8 cellular contexts compared by ENCODE assay signal in genomic region chr16:14501331-14502255, GRCh38.
DNase-seq lines count a peak whose midpoint lies in the region; ATAC-seq and TF ChIP-seq lines count a peak whose summit lies in the region.

No MANE protein-coding gene starts in this region.

- H3K4me1 ChIP-seq in HEK293 (ENCODE audit: control insufficient read depth, insufficient read depth, low read length): peaks cover 6% of the 10 kb centered on the region
- peaks cover 15% of the 10 kb centered on the region for H3K4me1 ChIP-seq in NT2/D1 (ENCODE audit: insufficient read depth, insufficient read length)
- H3K4me1 ChIP-seq in left lung: peaks cover 4 to 8% of the 10 kb centered on the region in 2 donors
- peaks cover 38 to 44% of the 10 kb centered on the region in 2 donors for H3K4me1 ChIP-seq in thyroid gland

- no peaks in the 10 kb centered on the region for H3K9me3 ChIP-seq in HEK293 (ENCODE audit: control insufficient read depth, insufficient read depth, low read depth, low read length)
- no peaks in the 10 kb centered on the region for H3K9me3 ChIP-seq in NT2/D1 (ENCODE audit: insufficient read depth, low read length)
- no peaks in the 10 kb centered on the region for H3K9me3 ChIP-seq in left lung
- H3K9me3 ChIP-seq in thyroid gland: no peaks in the 10 kb centered on the region

- WGBS in thyroid gland, 2 donors: 38 to 43% methylated on average over 9 of the region's 9 CpGs

- no peaks in the 10 kb centered on the region for H3K36me3 ChIP-seq in HEK293 (ENCODE audit: control insufficient read depth in 2 of 2, insufficient read depth in 1 of 2, low read length in 2 of 2)
- H3K36me3 ChIP-seq in NT2/D1 (ENCODE audit: insufficient read depth, insufficient read length, low read length): no peaks in the 10 kb centered on the region
- H3K36me3 ChIP-seq in left lung: no peaks in the 10 kb centered on the region
- no peaks in the 10 kb centered on the region for H3K36me3 ChIP-seq in thyroid gland

- no peak for TF ChIP-seq POLR2A in thyroid gland (IDR thresholded peaks at IDR 0.05)

- POLR2A ChIA-PET in HEK293 (lab: Yijun Ruan, JAX): no interaction called here

- TF ChIP-seq CTCF in HEK293 (tag by site-specific recombination; IDR thresholded peaks at IDR 0.05) (no peak), left lung (IDR thresholded peaks at IDR 0.05) (no peak), thyroid gland (IDR thresholded peaks at IDR 0.05) (no peak)

- H3K9ac ChIP-seq in NT2/D1 (ENCODE audit: insufficient read length, low read depth): no peak overlapping the region

- DNase-seq in A172 (ENCODE audit: low spot score) (peak; percentile 97), NT2/D1 (ENCODE audit: low read depth, low spot score) (peak; percentile 66), dermis blood vessel endothelial cell (peak; percentile 84), left lung (peak; percentile 86 to 87), thyroid gland (peak; percentile 93 to 94), GF-D8 (lab: John Stamatoyannopoulos, UW) (no peak), activated gamma-delta T cell (lab: John Stamatoyannopoulos, UW) (no peak)

- intact Hi-C loops in left lung (cut with DNase I): no loop called here
- intact Hi-C loops in thyroid gland (cut with DNase I): no loop called here

- H3K27me3 ChIP-seq in NT2/D1 (ENCODE audit: insufficient read depth, insufficient read length) (no peaks in the 10 kb centered on the region), left lung (no peaks in the 10 kb centered on the region), thyroid gland (no peaks in the 10 kb centered on the region)

- peak; percentile 88 for ATAC-seq in left lung

- CTCF ChIA-PET in HEK293 (lab: Yijun Ruan, JAX): interaction anchor here (0.7 to 1.2 kb wide), 2 partner anchors 10 to 37 kb away, joined by 3 read pairs; no protein-coding TSS in a partner anchor

- H3K4me3 ChIP-seq in HEK293 (ENCODE audit: low read depth, low read length) (no peak overlapping the region), NT2/D1 (ENCODE audit: insufficient read length, low read depth) (no peak overlapping the region), left lung (no peak overlapping the region), thyroid gland (replicated peaks in 1 of 3) (no peak overlapping the region)

- no peak overlapping the region for H3K27ac ChIP-seq in HEK293 (ENCODE audit: extremely low read depth, low read depth, low read length)
- peak overlapping the region; percentile 50 to 53 for H3K27ac ChIP-seq in left lung
- peak overlapping the region; percentile 57 to 73 (median 66) for H3K27ac ChIP-seq in thyroid gland

TF ChIP-seq in HEK293, 187 proteins besides CTCF, POLR2A, EP300 and RAD21 (continues in another document):
- TF ChIP-seq ZNF394 (tag by site-specific recombination; IDR thresholded peaks at IDR 0.05; ENCODE audit: borderline replicate concordance): no peak
- TF ChIP-seq ZBTB49 (tag by site-specific recombination; IDR thresholded peaks at IDR 0.05; ENCODE audit: low read depth): no peak
- TF ChIP-seq INSM2 (tag by site-specific recombination; IDR thresholded peaks at IDR 0.05): peak; percentile 66; the same call in 1 of the 2 replicates
- TF ChIP-seq ATF2 (tag by site-specific recombination; IDR thresholded peaks at IDR 0.05; ENCODE audit: low read depth): no peak
- TF ChIP-seq PRDM1 (tag by site-specific recombination; IDR thresholded peaks at IDR 0.05): peak; percentile 71
- TF ChIP-seq ZNF529 (tag by site-specific recombination; IDR thresholded peaks at IDR 0.05; ENCODE audit: insufficient replicate concordance): no peak
- TF ChIP-seq GLI2 (tag by site-specific recombination; IDR thresholded peaks at IDR 0.05; ENCODE audit: borderline replicate concordance, low read depth): no peak
- TF ChIP-seq SCRT2 (tag by site-specific recombination; IDR thresholded peaks at IDR 0.05): no peak
- no peak for TF ChIP-seq ZNF19 (tag by site-specific recombination; IDR thresholded peaks at IDR 0.05; ENCODE audit: low read depth)
- no peak for TF ChIP-seq SCRT1 (tag by site-specific recombination; IDR thresholded peaks at IDR 0.05; ENCODE audit: borderline replicate concordance)
- TF ChIP-seq ZNF488 (tag by site-specific recombination; IDR thresholded peaks at IDR 0.05): no peak
- no peak for TF ChIP-seq ZNF114 (tag by site-specific recombination; IDR thresholded peaks at IDR 0.05)
- peak; percentile 81 for TF ChIP-seq OSR2 (tag by site-specific recombination; IDR thresholded peaks at IDR 0.05)
- TF ChIP-seq ZNF248 (tag by site-specific recombination; IDR thresholded peaks at IDR 0.05): no peak
- TF ChIP-seq ZNF112 (tag by site-specific recombination; IDR thresholded peaks at IDR 0.05): no peak
- no peak for TF ChIP-seq ZNF707 (tag by site-specific recombination; IDR thresholded peaks at IDR 0.05)
- no peak for TF ChIP-seq ZNF426 (tag by site-specific recombination; IDR thresholded peaks at IDR 0.05)
- no peak for TF ChIP-seq ZNF366 (tag by site-specific recombination; conservative IDR thresholded peaks at IDR 0.05)
- peak; percentile 50; the same call in 1 of the 2 replicates for TF ChIP-seq ZNF660 (tag by site-specific recombination; IDR thresholded peaks at IDR 0.05)
- TF ChIP-seq ZEB2 (tag by site-specific recombination; IDR thresholded peaks at IDR 0.05): peak; percentile 65
- no peak for TF ChIP-seq ZNF561 (tag by site-specific recombination; IDR thresholded peaks at IDR 0.05; ENCODE audit: borderline replicate concordance)
- no peak for TF ChIP-seq WT1 (tag by site-specific recombination; IDR thresholded peaks at IDR 0.05)
- no peak for TF ChIP-seq MYNN (tag by site-specific recombination; IDR thresholded peaks at IDR 0.05; ENCODE audit: borderline replicate concordance)
- no peak for TF ChIP-seq ZNF785 (tag by site-specific recombination; IDR thresholded peaks at IDR 0.05)
- no peak for TF ChIP-seq ZNF791 (tag by site-specific recombination; IDR thresholded peaks at IDR 0.05)
- no peak for TF ChIP-seq ZNF610 (tag by site-specific recombination; IDR thresholded peaks at IDR 0.05; ENCODE audit: borderline replicate concordance)
- TF ChIP-seq, protein P1, sequence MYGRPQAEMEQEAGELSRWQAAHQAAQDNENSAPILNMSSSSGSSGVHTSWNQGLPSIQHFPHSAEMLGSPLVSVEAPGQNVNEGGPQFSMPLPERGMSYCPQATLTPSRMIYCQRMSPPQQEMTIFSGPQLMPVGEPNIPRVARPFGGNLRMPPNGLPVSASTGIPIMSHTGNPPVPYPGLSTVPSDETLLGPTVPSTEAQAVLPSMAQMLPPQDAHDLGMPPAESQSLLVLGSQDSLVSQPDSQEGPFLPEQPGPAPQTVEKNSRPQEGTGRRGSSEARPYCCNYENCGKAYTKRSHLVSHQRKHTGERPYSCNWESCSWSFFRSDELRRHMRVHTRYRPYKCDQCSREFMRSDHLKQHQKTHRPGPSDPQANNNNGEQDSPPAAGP (tag by site-specific recombination; IDR thresholded peaks at IDR 0.05): 0 out of 2 replicates have a peak, but pooled peaks have one; percentile 35
- TF ChIP-seq ZSCAN16 (tag by site-specific recombination; IDR thresholded peaks at IDR 0.05): no peak

Comparison
In these comparisons a context has a peak if more than half of its experiments do, and no peak if none do; other contexts are left out.
1. DNase-seq: peak in A172 (single experiment), NT2/D1 (single experiment), dermis blood vessel endothelial cell (single experiment), left lung (2 of 2) and thyroid gland (2 of 2); none in GF-D8 (single experiment) and activated gamma-delta T cell (single experiment).